ENCODE assay signal across 14 cellular contexts in the genomic region with DNA sequence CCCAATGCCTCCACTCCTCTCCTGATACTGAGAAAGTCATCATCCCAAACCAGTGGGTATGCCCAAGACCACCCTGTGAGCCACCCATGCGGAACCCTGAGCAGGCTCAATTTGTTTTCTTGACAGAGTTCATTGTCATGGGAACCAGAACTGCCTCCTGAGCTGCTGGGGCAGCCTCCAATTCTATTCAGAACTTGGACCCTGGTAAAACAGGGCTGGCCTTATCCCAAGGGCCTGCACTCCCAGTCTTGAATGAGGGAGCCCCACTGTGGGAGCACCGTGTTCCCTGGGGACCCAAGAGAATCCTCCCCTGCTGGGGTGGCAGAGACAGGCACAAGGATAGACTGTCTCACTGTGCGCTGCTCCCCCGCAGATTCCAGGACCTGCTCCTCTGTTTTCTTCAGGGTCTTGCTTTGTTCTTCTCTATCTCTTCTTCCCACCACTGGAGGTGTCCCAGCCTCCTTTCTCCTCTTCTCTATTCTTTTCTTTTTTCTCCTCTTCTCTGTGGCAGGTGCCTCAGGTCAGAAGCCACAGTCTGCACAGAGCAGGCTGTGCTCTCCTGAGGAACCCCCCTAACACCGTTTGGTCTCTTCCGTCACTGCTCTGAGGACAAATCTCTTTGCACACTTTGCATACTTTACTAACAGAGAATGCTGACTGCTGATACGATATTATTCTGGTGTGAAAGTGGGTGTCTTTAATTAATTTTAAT. TPM values are rescaled to one million over a fixed set of nuclear protein-coding genes. Genes with fewer than 3 reads are reported as not detected.
DNase-seq lines count a peak whose midpoint lies in the region; ATAC-seq, FAIRE-seq and TF ChIP-seq lines count a peak whose summit lies in the region.
"Had no signal": no experiment of that assay in that cellular context is flagged by ENCODE, and none has a peak within 500 bp of the region (broad histone marks: within the 10 kb centered on the region; RNA-seq: fewer than 3 reads in every experiment).

No MANE protein-coding gene starts in this region.

- H3K27ac Mint-ChIP-seq in WTC11 = no peak overlapping the region; the same call in 1 of the 2 replicates

- no peak overlapping the region for H2BK20ac ChIP-seq in H1 (ENCODE audit: low read length)

- H4K20me1 ChIP-seq in H1 (replicated peaks in 1 of 2; ENCODE audit: control insufficient read depth in 1 of 2, insufficient read depth in 2 of 2, low read length in 2 of 2) = no peaks in the 10 kb centered on the region

- peaks cover 30% of the 10 kb centered on the region for H3K4me1 Mint-ChIP-seq in WTC11

- H4K5ac ChIP-seq in H1 (ENCODE audit: insufficient read length, low read depth, low read length) = no peak overlapping the region

- DNase-seq in WTC11 (ENCODE audit: low spot score) (no peak), H1 (ENCODE audit: low read depth in 1 of 2, low spot score in 2 of 2) (no peak), nucleus accumbens (lab: John Stamatoyannopoulos, UW) (peak in 30 of 56 donors; percentile 4 to 75 (median 31)), NOMO-1 (lab: John Stamatoyannopoulos, UW; ENCODE audit: unreplicated experiment in 2 of 2) (no peak)
- no peak for DNase-seq in central memory CD4-positive, alpha-beta T cell
- DNase-seq: Kasumi-1, NCI-H1105 treated with DMSO at 0.1 percent for 48 hours, NCI-H187 treated with DMSO at 0.1 percent for 48 hours, NCI-H2171, NCI-H510A, RPMI8226 had no signal

- H4K8ac ChIP-seq in H1 (ENCODE audit: extremely low read depth, insufficient read depth, low read length) = no peak overlapping the region

- H3K18ac ChIP-seq in H1 (ENCODE audit: extremely low read depth, low read length) = no peak overlapping the region

- no peak overlapping the region for H3K23ac ChIP-seq in H1 (ENCODE audit: insufficient read length)

- no peak overlapping the region for H3K27ac ChIP-seq in H1 (ENCODE audit: low read depth, low read length)
- H3K27ac ChIP-seq in temporal lobe (ENCODE audit: low read depth, low read length) = peak overlapping the region; percentile 14

- H3K36me3 ChIP-seq in H1 (ENCODE audit: control insufficient read depth in 2 of 4, insufficient read depth in 4 of 4, low read length in 3 of 4) = no peaks in the 10 kb centered on the region
- H3K36me3 ChIP-seq: HAP-1 had no signal

- H3K4me2 ChIP-seq in H1 (ENCODE audit: insufficient read depth in 1 of 2, low read depth in 2 of 2, low read length in 2 of 2) = no peak overlapping the region

- H2AK5ac ChIP-seq in H1 (ENCODE audit: low read depth, low read length) = no peak overlapping the region

- TF ChIP-seq EP300 in H1 (IDR thresholded peaks at IDR 0.05; ENCODE audit: borderline replicate concordance in 1 of 2, low read depth in 2 of 2, low read length in 2 of 2) = no peak

- H3K4me1 ChIP-seq in H1 (replicated peaks in 1 of 4; ENCODE audit: control insufficient read depth in 3 of 4, insufficient read depth in 4 of 4, low read length in 3 of 4) = peaks cover 0 to 3% (median 0%) of the 10 kb centered on the region in 4 experiments; a peak in 1 of 7 replicates

- no peak for TF ChIP-seq RAD21 in H1 (IDR thresholded peaks at IDR 0.05 in 1 of 2, conservative IDR thresholded peaks at IDR 0.05 in 1 of 2; ENCODE audit: low read depth in 2 of 2, low read length in 2 of 2)

- no peaks in the 10 kb centered on the region for H3K79me1 ChIP-seq in H1 (ENCODE audit: low read depth, low read length)

- no peak overlapping the region; the same call in 1 of the 2 replicates for H2BK5ac ChIP-seq in H1 (ENCODE audit: low read depth, low read length)

- peak overlapping the region; percentile 63; the same call in 1 of the 2 replicates for H2AFZ ChIP-seq in H1 (ENCODE audit: low read length)

- FAIRE-seq in H1 (lab: Jason Lieb, UNC) = no peak

- 0 out of 2 replicates have a peak overlapping the region, but pooled peaks have one; percentile 21 for H2BK12ac ChIP-seq in H1 (ENCODE audit: low read depth, low read length)

- POLR2A ChIA-PET in WTC11 (lab: Charles Lee) = no interaction called here
- POLR2A ChIA-PET in H1 (lab: Charles Lee; ENCODE audit: partially characterized antibody) = no interaction called here

- peaks cover 3% of the 10 kb centered on the region; the same call in 1 of the 2 replicates for H3K27me3 Mint-ChIP-seq in WTC11 (ENCODE audit: low read depth)

- H3K56ac ChIP-seq in H1 (replicated peaks; ENCODE audit: insufficient read length, low read depth, low read length) = no peak overlapping the region

- H3K27me3 ChIP-seq in H1 (replicated peaks in 1 of 4; ENCODE audit: control insufficient read depth in 3 of 4, extremely low read depth in 1 of 4, insufficient read depth in 3 of 4, low read length in 3 of 4) = no peaks in the 10 kb centered on the region

- no peak overlapping the region for H3K4me3 ChIP-seq in H1 (ENCODE audit: extremely low read depth in 1 of 4, insufficient read depth in 2 of 4, low read depth in 3 of 4, low read length in 4 of 4)
- H3K4me3 ChIP-seq: HAP-1 had no signal

- no peaks in the 10 kb centered on the region for H3K36me3 Mint-ChIP-seq in WTC11

- no peak overlapping the region for H3K14ac ChIP-seq in H1 (ENCODE audit: insufficient read length)

- TF ChIP-seq CTCF in WTC11 (IDR thresholded peaks at IDR 0.05) (no peak), H1 (IDR thresholded peaks at IDR 0.05; ENCODE audit: control extremely low read depth in 1 of 3, insufficient read depth in 1 of 3, low read depth in 1 of 3, low read length in 3 of 3) (no peak)

- H2BK120ac ChIP-seq in H1 (replicated peaks; ENCODE audit: low read depth, low read length) = no peak overlapping the region

- no peak overlapping the region for H3K4me3 Mint-ChIP-seq in WTC11

- no peak overlapping the region for H3K9ac ChIP-seq in H1 (replicated peaks in 1 of 4; ENCODE audit: extremely low read depth in 1 of 4, low read depth in 3 of 4, low read length in 3 of 4)

- no peaks in the 10 kb centered on the region; the same call in 1 of the 2 replicates for H3K23me2 ChIP-seq in H1 (ENCODE audit: low read depth, low read length)

- no peaks in the 10 kb centered on the region for H3K9me3 Mint-ChIP-seq in WTC11

- peak; percentile 46 for ATAC-seq in WTC11
- ATAC-seq in HG02678 (IDR thresholded peaks at IDR 0.05; ENCODE audit: unreplicated experiment) = no peak

- H3K4ac ChIP-seq in H1 (replicated peaks; ENCODE audit: insufficient read length, low read depth, low read length) = no peak overlapping the region

- no peak for TF ChIP-seq POLR2A in H1 (IDR thresholded peaks at IDR 0.05; ENCODE audit: control extremely low read depth in 1 of 2, low read depth in 2 of 2, low read length in 2 of 2)

- WGBS in H1 (ENCODE audit: extremely low coverage in 1 of 2, insufficient coverage in 1 of 2, insufficient read length in 1 of 2, insufficient replicate concordance in 2 of 2, low coverage in 1 of 2, low lambda C conversion rate in 2 of 2, missing lambda C conversion rate in 1 of 2), 2 experiments = 83% methylated on average over 7 of the region's 7 CpGs; no CpG with 5 or more reads in 1 of the 2 experiments

- H2BK15ac ChIP-seq in H1 (ENCODE audit: low read length) = no peak overlapping the region

- no peak overlapping the region for H4K91ac ChIP-seq in H1 (replicated peaks; ENCODE audit: insufficient read length, low read length)

- no peaks in the 10 kb centered on the region for H3K9me3 ChIP-seq in H1 (ENCODE audit: insufficient read depth in 2 of 2, low read depth in 1 of 2, low read length in 1 of 2)
- H3K9me3 ChIP-seq: HAP-1 had no signal

- CTCF ChIA-PET in WTC11 (lab: Charles Lee) = interaction anchor here (0.6 kb wide), 1 partner anchor 26 kb away, joined by 5 read pairs; no protein-coding TSS in a partner anchor
- CTCF ChIA-PET in H1 (lab: Charles Lee; ENCODE audit: partially characterized antibody) = interaction anchor here (1.2 kb wide), 1 partner anchor 17 kb away, joined by 4 read pairs; no protein-coding TSS in a partner anchor

- H3K79me2 ChIP-seq in H1 (ENCODE audit: control insufficient read depth in 1 of 2, insufficient read depth in 2 of 2, low read length in 2 of 2) = no peaks in the 10 kb centered on the region

TF ChIP-seq in WTC11, 78 proteins besides CTCF, POLR2A, EP300 and RAD21 (continues in another document):
- TF ChIP-seq CBFB (CRISPR knock-in tag; IDR thresholded peaks at IDR 0.05; ENCODE audit: low read depth) (no peak), FOXP1 (CRISPR knock-in tag; IDR thresholded peaks at IDR 0.05; ENCODE audit: borderline replicate concordance) (no peak)

TF ChIP-seq in H1, 55 proteins besides CTCF, POLR2A, EP300 and RAD21 (continues in another document):
- TF ChIP-seq NRF1 (IDR thresholded peaks at IDR 0.05; ENCODE audit: low read depth, low read length) (no peak), JUND (IDR thresholded peaks at IDR 0.05; ENCODE audit: low read length) (no peak), MAFK (IDR thresholded peaks at IDR 0.05; ENCODE audit: low read depth, low read length) (no peak), JUN (IDR thresholded peaks at IDR 0.05; ENCODE audit: low read depth, low read length) (no peak), CEBPB (IDR thresholded peaks at IDR 0.05; ENCODE audit: low read depth, low read length) (no peak), SRF (IDR thresholded peaks at IDR 0.05; ENCODE audit: low read depth, low read length) (no peak), TCF12 (IDR thresholded peaks at IDR 0.05; ENCODE audit: low read depth, low read length) (no peak), SP4 (IDR thresholded peaks at IDR 0.05; ENCODE audit: low read length) (no peak), CHD1 (IDR thresholded peaks at IDR 0.05; ENCODE audit: low read depth, low read length) (no peak), EZH2 (IDR thresholded peaks at IDR 0.05; ENCODE audit: low read depth, low read length, severe bottlenecking) (no peak), GTF2F1 (IDR thresholded peaks at IDR 0.05; ENCODE audit: borderline replicate concordance, low read depth, low read length) (no peak), HDAC2 (IDR thresholded peaks at IDR 0.05; ENCODE audit: borderline replicate concordance in 1 of 2, low read depth in 2 of 2, low read length in 2 of 2) (no peak), CHD2 (IDR thresholded peaks at IDR 0.05; ENCODE audit: low read length) (no peak), TAF1 (IDR thresholded peaks at IDR 0.05; ENCODE audit: low read depth, low read length) (no peak), CBX5 (IDR thresholded peaks at IDR 0.05; ENCODE audit: low read depth, low read length) (no peak), CREB1 (IDR thresholded peaks at IDR 0.05) (no peak)

RNA-seq across cellular contexts. Expression of a gene that starts 31.3 kb away (rescaled TPM):
- total RNA-seq in WTC11 (2021) (17.6 to 19.8 TPM (median 19.1 TPM) in 3 replicates), temporal lobe (26.1 TPM)
- 22.5 and 23.3 TPM in 2 replicates for total RNA-seq in H1 (2021; fragmentation: NEBNext Ultra II Directional; extraction: Animal tissue kit (Norgen Biotek cat#: 25700))
- 8.1 and 13.3 TPM in 2 replicates for polyA plus RNA-seq in H1 (2011; rRNA removed)
- polyA plus RNA-seq in H1 (2011; cell fraction: cytosol; rRNA removed) = 13.8 TPM
- polyA plus RNA-seq in H1 (2011; cell fraction: nucleus; rRNA removed) = 25.0 TPM
- 12.0 to 18.4 TPM (median 14.4 TPM) in 4 replicates for polyA plus RNA-seq in H1 (2012, experiment 1 of 2)
- 22.0 TPM for polyA plus RNA-seq in H1 (2012, experiment 2 of 2)
- polyA plus RNA-seq in H1 (2013, experiment 1 of 2) = 20.1 TPM
- polyA plus RNA-seq in H1 (2013, experiment 2 of 2) = 20.8 TPM
- 4.1 and 6.3 TPM in 2 replicates for polyA minus RNA-seq in H1 (2011; rRNA and poly(A)+ RNA removed)
- polyA minus RNA-seq in H1 (2011; cell fraction: cytosol; rRNA and poly(A)+ RNA removed) = 13.0 TPM
- polyA minus RNA-seq in H1 (2011; cell fraction: nucleus; rRNA and poly(A)+ RNA removed) = 42.9 TPM

Comparison
In these comparisons a context has a peak if more than half of its experiments do, and no peak if none do; other contexts are left out.
1. DNase-seq: peak in nucleus accumbens (30 of 56); none in WTC11 (single experiment), H1 (0 of 2), central memory CD4-positive, alpha-beta T cell (single experiment) and NOMO-1 (0 of 2).